24 cellular contexts compared by ENCODE assay signal in the genomic region with DNA sequence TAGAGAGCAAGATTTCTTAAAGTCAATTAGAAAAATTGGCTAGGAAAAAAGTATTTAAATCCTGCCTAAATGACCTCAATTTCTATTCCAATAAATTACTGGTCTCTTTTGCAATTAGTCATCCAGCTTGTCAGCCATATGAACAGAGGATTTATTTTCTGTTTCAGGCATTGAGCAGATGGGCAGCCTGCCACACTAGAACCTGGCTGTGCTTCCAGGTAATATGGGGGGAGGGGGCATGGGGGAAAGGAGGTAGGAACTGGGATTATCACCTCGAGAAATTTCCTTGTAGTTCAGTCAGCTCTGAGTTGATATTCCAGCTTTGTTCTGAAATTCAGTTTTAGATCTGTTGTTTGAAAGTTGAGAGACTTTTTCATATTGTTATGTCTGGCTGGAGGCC.
"Had no signal": no experiment of that assay in that cellular context is flagged by ENCODE, and none has a peak within 500 bp of the region (broad histone marks: within the 10 kb centered on the region; RNA-seq: fewer than 3 reads in every experiment).

No MANE protein-coding gene starts in this region.

- H3K36me3 ChIP-seq: gastrocnemius medialis, lower lobe of right lung, ovary, sigmoid colon, stomach, thyroid gland, vagina had no signal

- H3K27me3 ChIP-seq: gastrocnemius medialis, ovary, sigmoid colon, stomach, thyroid gland, vagina had no signal

- H3K4me1 ChIP-seq: gastrocnemius medialis, lower lobe of right lung, psoas muscle, sigmoid colon, stomach, thyroid gland, vagina had no signal

- H3K36me3 Mint-ChIP-seq: memory B cell; natural killer cell; stimulated activated effector memory CD8-positive, alpha-beta T cell treated with anti-CD3 and anti-CD28 coated beads, Interleukin-12 subunit alpha, Interleukin-12 subunit beta, amount 100 ng/mL, for 72 hours had no signal

- H3K27ac ChIP-seq: epithelial cell of prostate, gastrocnemius medialis, lower lobe of right lung, ovary, psoas muscle, sigmoid colon, stomach, thyroid gland, vagina had no signal

- H3K4me1 Mint-ChIP-seq: endodermal cell; memory B cell; natural killer cell; stimulated activated effector memory CD8-positive, alpha-beta T cell treated with anti-CD3 and anti-CD28 coated beads, Interleukin-12 subunit alpha, Interleukin-12 subunit beta, amount 100 ng/mL, for 72 hours had no signal

- H3K4me3 Mint-ChIP-seq: endodermal cell; memory B cell; natural killer cell; stimulated activated effector memory CD8-positive, alpha-beta T cell treated with anti-CD3 and anti-CD28 coated beads, Interleukin-12 subunit alpha, Interleukin-12 subunit beta, amount 100 ng/mL, for 72 hours had no signal

- DNase-seq: effector CD8-positive, alpha-beta T cell; endodermal cell; foreskin fibroblast; gastrocnemius medialis; head of caudate nucleus; left ventricle myocardium superior; lower lobe of right lung; natural killer cell; occipital lobe; ovary; posterior cingulate gyrus; psoas muscle; right cardiac atrium; sigmoid colon; stimulated activated CD4-positive, alpha-beta T cell treated with anti-CD3 and anti-CD28 coated beads, Interleukin-2, amount 100 ng/mL, for 24 hours; stimulated activated CD4-positive, alpha-beta T cell treated with anti-CD3 and anti-CD28 coated beads, Interleukin-4, amount 100 ng/mL, for 24 hours; stimulated activated naive CD4-positive, alpha-beta T cell treated with Interleukin-2 at 50 U/mL for 16 hours; stomach; thyroid gland; trophoblast cell had no signal

- H3K4me3 ChIP-seq: gastrocnemius medialis, lower lobe of right lung, ovary, psoas muscle, sigmoid colon, stomach, thyroid gland, vagina had no signal

- H3K9me3 ChIP-seq: gastrocnemius medialis, ovary, psoas muscle, vagina had no signal

- H3K27ac Mint-ChIP-seq: endodermal cell; memory B cell; natural killer cell; stimulated activated effector memory CD8-positive, alpha-beta T cell treated with anti-CD3 and anti-CD28 coated beads, Interleukin-12 subunit alpha, Interleukin-12 subunit beta, amount 100 ng/mL, for 72 hours had no signal
